In the genomic region with DNA sequence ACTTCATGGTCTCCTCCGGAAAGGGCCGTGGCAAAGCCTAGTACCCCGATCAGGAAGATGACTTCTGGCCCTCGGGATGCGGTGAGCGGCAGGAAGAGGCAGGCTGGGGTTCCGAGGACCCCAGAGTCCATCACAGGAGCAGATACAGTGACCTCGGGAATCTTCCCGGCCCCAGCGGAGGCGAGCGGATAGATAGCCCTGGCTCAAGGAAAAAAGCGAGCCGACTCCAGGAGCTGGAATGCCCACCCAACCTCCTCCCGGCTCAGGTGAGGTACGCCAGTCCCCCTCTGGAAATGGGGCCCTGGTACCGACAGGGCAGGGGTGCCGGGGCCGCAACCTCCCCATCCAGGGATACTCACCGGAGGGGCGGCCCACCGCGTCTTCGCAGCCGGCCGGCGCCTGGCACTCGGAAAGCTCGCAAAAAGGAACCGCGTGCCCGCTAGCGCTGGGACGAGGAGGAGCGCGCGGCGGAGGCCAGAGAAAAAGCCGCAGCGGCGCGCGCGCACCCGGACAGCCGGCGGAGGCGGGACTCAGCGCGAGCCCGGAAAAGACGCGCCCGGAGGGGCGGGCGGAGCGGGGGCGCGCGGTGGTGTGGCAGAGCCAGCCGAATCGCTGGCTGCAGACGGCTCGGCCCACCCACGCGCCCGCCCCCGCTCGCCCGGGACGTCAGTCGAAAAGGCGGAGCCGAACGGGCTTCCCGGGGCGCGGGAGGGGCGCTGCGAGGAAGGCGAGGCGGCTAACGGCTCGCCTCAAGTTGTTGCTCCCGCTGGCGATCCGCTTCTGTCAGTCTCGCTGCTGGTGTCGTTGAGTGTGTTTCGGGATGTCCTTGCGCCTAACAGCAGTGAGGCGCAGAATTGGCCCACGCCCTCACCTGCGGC, we compare ENCODE assay signal across 1 cellular context.
TF ChIP-seq lines count a peak whose summit lies in the region.

A gene (minus strand): TSS at position 478 of the 878 bp plus-strand sequence. CDS start 49,894 bp downstream, outside the sequence.

TF ChIP-seq in HepG2, 621 proteins besides CTCF, POLR2A, EP300 and RAD21 (continued from another document and continues in another):
- TF ChIP-seq, protein P1, sequence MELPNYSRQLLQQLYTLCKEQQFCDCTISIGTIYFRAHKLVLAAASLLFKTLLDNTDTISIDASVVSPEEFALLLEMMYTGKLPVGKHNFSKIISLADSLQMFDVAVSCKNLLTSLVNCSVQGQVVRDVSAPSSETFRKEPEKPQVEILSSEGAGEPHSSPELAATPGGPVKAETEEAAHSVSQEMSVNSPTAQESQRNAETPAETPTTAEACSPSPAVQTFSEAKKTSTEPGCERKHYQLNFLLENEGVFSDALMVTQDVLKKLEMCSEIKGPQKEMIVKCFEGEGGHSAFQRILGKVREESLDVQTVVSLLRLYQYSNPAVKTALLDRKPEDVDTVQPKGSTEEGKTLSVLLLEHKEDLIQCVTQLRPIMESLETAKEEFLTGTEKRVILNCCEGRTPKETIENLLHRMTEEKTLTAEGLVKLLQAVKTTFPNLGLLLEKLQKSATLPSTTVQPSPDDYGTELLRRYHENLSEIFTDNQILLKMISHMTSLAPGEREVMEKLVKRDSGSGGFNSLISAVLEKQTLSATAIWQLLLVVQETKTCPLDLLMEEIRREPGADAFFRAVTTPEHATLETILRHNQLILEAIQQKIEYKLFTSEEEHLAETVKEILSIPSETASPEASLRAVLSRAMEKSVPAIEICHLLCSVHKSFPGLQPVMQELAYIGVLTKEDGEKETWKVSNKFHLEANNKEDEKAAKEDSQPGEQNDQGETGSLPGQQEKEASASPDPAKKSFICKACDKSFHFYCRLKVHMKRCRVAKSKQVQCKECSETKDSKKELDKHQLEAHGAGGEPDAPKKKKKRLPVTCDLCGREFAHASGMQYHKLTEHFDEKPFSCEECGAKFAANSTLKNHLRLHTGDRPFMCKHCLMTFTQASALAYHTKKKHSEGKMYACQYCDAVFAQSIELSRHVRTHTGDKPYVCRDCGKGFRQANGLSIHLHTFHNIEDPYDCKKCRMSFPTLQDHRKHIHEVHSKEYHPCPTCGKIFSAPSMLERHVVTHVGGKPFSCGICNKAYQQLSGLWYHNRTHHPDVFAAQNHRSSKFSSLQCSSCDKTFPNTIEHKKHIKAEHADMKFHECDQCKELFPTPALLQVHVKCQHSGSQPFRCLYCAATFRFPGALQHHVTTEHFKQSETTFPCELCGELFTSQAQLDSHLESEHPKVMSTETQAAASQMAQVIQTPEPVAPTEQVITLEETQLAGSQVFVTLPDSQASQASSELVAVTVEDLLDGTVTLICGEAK (IDR thresholded peaks at IDR 0.05), result no peak
- TF ChIP-seq, protein P1 (CRISPR knock-in tag; IDR thresholded peaks at IDR 0.05), result no peak
- TF ChIP-seq, protein P2, sequence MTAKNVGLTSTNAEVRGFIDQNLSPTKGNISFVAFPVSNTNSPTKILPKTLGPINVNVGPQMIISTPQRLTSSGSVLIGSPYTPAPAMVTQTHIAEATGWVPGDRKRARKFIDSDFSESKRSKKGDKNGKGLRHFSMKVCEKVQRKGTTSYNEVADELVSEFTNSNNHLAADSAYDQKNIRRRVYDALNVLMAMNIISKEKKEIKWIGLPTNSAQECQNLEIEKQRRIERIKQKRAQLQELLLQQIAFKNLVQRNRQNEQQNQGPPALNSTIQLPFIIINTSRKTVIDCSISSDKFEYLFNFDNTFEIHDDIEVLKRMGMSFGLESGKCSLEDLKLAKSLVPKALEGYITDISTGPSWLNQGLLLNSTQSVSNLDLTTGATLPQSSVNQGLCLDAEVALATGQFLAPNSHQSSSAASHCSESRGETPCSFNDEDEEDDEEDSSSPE (CRISPR knock-in tag; IDR thresholded peaks at IDR 0.05), result 0 out of 2 replicates have a peak, but pooled peaks have one; percentile 33
- TF ChIP-seq ZNF441 (CRISPR knock-in tag; IDR thresholded peaks at IDR 0.05; ENCODE audit: borderline replicate concordance) (peak; percentile 50; the same call in 1 of the 2 replicates), ZNF558 (CRISPR knock-in tag; IDR thresholded peaks at IDR 0.05; ENCODE audit: borderline replicate concordance) (peak; percentile 58; the same call in 1 of the 2 replicates), NAIF1 (CRISPR knock-in tag; IDR thresholded peaks at IDR 0.05; ENCODE audit: borderline replicate concordance) (no peak), ARNT (IDR thresholded peaks at IDR 0.05) (no peak), MBD4 (IDR thresholded peaks at IDR 0.05; ENCODE audit: borderline replicate concordance, low read length) (no peak), MAF1 (CRISPR knock-in tag; IDR thresholded peaks at IDR 0.05; ENCODE audit: borderline replicate concordance) (no peak), SNRNP70 (IDR thresholded peaks at IDR 0.05; ENCODE audit: low read depth, low read length) (no peak), ZNF501 (CRISPR knock-in tag; IDR thresholded peaks at IDR 0.05) (0 out of 2 replicates have a peak, but pooled peaks have one; percentile 45), ZNF451 (CRISPR knock-in tag; IDR thresholded peaks at IDR 0.05) (peak; percentile 9), RXRA (CRISPR knock-in tag; IDR thresholded peaks at IDR 0.05) (0 out of 2 replicates have a peak, but pooled peaks have one; percentile 42), MAZ (IDR thresholded peaks at IDR 0.05; ENCODE audit: borderline replicate concordance, low read depth, low read length) (0 out of 2 replicates have a peak, but pooled peaks have one; percentile 41), MAZ (CRISPR knock-in tag; IDR thresholded peaks at IDR 0.05; ENCODE audit: low read depth) (no peak), HOXA3 (CRISPR knock-in tag; IDR thresholded peaks at IDR 0.05) (no peak; the same call in 1 of the 2 replicates), ZFX (CRISPR knock-in tag; IDR thresholded peaks at IDR 0.05; ENCODE audit: low read depth) (peak; percentile 40), IKZF4 (CRISPR knock-in tag; IDR thresholded peaks at IDR 0.05; ENCODE audit: borderline replicate concordance, low read depth, not compliant biosample characterization) (no peak), ZNF816 (CRISPR knock-in tag; IDR thresholded peaks at IDR 0.05; ENCODE audit: borderline replicate concordance) (0 out of 2 replicates have a peak, but pooled peaks have one; percentile 42), IRX3 (CRISPR knock-in tag; IDR thresholded peaks at IDR 0.05; ENCODE audit: borderline replicate concordance, low read depth) (no peak), ZFY (CRISPR knock-in tag; IDR thresholded peaks at IDR 0.05) (peak; percentile 39), FOXO1 (CRISPR knock-in tag; IDR thresholded peaks at IDR 0.05) (peak; percentile 50), REXO4 (CRISPR knock-in tag; IDR thresholded peaks at IDR 0.05; ENCODE audit: borderline replicate concordance) (no peak), RXRB (CRISPR knock-in tag; IDR thresholded peaks at IDR 0.05; ENCODE audit: borderline replicate concordance) (no peak), PRMT3 (CRISPR knock-in tag; IDR thresholded peaks at IDR 0.05; ENCODE audit: borderline replicate concordance, low read depth) (peak; percentile 71; the same call in 1 of the 2 replicates), RORA (CRISPR knock-in tag; IDR thresholded peaks at IDR 0.05) (0 out of 2 replicates have a peak, but pooled peaks have one; percentile 37), NBN (conservative IDR thresholded peaks at IDR 0.05) (no peak), ZMYM4 (CRISPR knock-in tag; IDR thresholded peaks at IDR 0.05) (no peak), BRD4 (CRISPR knock-in tag; IDR thresholded peaks at IDR 0.05) (0 out of 2 replicates have a peak, but pooled peaks have one; percentile 49)
- TF ChIP-seq, protein P3, sequence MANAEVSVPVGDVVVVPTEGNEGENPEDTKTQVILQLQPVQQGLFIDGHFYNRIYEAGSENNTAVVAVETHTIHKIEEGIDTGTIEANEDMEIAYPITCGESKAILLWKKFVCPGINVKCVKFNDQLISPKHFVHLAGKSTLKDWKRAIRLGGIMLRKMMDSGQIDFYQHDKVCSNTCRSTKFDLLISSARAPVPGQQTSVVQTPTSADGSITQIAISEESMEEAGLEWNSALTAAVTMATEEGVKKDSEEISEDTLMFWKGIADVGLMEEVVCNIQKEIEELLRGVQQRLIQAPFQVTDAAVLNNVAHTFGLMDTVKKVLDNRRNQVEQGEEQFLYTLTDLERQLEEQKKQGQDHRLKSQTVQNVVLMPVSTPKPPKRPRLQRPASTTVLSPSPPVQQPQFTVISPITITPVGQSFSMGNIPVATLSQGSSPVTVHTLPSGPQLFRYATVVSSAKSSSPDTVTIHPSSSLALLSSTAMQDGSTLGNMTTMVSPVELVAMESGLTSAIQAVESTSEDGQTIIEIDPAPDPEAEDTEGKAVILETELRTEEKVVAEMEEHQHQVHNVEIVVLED (CRISPR knock-in tag; IDR thresholded peaks at IDR 0.05; ENCODE audit: borderline replicate concordance), result peak; percentile 51; the same call in 1 of the 2 replicates
- TF ChIP-seq, protein P4, sequence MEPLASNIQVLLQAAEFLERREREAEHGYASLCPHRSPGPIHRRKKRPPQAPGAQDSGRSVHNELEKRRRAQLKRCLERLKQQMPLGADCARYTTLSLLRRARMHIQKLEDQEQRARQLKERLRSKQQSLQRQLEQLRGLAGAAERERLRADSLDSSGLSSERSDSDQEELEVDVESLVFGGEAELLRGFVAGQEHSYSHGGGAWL (CRISPR knock-in tag; IDR thresholded peaks at IDR 0.05), result peak; percentile 66
- TF ChIP-seq, protein P5, sequence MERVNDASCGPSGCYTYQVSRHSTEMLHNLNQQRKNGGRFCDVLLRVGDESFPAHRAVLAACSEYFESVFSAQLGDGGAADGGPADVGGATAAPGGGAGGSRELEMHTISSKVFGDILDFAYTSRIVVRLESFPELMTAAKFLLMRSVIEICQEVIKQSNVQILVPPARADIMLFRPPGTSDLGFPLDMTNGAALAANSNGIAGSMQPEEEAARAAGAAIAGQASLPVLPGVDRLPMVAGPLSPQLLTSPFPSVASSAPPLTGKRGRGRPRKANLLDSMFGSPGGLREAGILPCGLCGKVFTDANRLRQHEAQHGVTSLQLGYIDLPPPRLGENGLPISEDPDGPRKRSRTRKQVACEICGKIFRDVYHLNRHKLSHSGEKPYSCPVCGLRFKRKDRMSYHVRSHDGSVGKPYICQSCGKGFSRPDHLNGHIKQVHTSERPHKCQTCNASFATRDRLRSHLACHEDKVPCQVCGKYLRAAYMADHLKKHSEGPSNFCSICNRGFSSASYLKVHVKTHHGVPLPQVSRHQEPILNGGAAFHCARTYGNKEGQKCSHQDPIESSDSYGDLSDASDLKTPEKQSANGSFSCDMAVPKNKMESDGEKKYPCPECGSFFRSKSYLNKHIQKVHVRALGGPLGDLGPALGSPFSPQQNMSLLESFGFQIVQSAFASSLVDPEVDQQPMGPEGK (CRISPR knock-in tag; IDR thresholded peaks at IDR 0.05), result peak; percentile 57
- TF ChIP-seq, protein P6, sequence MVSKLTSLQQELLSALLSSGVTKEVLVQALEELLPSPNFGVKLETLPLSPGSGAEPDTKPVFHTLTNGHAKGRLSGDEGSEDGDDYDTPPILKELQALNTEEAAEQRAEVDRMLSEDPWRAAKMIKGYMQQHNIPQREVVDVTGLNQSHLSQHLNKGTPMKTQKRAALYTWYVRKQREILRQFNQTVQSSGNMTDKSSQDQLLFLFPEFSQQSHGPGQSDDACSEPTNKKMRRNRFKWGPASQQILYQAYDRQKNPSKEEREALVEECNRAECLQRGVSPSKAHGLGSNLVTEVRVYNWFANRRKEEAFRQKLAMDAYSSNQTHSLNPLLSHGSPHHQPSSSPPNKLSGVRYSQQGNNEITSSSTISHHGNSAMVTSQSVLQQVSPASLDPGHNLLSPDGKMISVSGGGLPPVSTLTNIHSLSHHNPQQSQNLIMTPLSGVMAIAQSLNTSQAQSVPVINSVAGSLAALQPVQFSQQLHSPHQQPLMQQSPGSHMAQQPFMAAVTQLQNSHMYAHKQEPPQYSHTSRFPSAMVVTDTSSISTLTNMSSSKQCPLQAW (CRISPR knock-in tag; IDR thresholded peaks at IDR 0.05), result no peak
- TF ChIP-seq, protein P7, sequence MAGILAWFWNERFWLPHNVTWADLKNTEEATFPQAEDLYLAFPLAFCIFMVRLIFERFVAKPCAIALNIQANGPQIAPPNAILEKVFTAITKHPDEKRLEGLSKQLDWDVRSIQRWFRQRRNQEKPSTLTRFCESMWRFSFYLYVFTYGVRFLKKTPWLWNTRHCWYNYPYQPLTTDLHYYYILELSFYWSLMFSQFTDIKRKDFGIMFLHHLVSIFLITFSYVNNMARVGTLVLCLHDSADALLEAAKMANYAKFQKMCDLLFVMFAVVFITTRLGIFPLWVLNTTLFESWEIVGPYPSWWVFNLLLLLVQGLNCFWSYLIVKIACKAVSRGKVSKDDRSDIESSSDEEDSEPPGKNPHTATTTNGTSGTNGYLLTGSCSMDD (CRISPR knock-in tag; IDR thresholded peaks at IDR 0.05), result no peak
